8 cellular contexts compared by ENCODE assay signal in the genomic region with DNA sequence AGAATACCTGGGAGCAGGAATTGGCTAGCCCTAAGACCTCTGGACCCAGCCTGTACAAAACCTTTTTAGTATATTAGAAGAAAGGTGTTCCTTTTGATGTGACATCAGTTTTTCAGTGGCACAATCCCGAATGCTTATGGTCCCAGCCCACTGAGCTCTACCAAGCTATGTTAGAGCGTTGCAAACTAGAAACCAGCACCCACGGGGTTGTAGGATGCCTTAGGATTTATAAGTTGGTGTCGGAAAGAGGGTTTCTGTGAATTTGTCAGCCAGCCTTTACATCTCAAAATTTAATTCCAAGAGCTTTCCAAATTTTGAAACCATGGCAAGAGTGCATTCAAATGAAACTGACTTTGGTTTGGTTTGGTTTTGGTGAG. TPM values are rescaled to one million over a fixed set of nuclear protein-coding genes. Genes with fewer than 3 reads are reported as not detected.
A peak's percentile ranks its signal among the peaks of the same experiment; 100 is the strongest.
DNase-seq lines count a peak whose midpoint lies in the region; TF ChIP-seq lines count a peak whose summit lies in the region.

No MANE protein-coding gene starts in this region.

- peaks cover 50% of the 10 kb centered on the region for H3K79me2 ChIP-seq in GM23248 (ENCODE audit: insufficient read depth)
- peaks cover 45% of the 10 kb centered on the region for H3K79me2 ChIP-seq in Loucy (ENCODE audit: insufficient read depth, low read length)

- peak overlapping the region; percentile 85 for H3K4me3 Mint-ChIP-seq in neural crest cell

- H3F3A ChIP-seq in GM23248 (ENCODE audit: insufficient read depth) (peaks cover 9% of the 10 kb centered on the region), Loucy (ENCODE audit: low read depth) (no peaks in the 10 kb centered on the region)

- H3K27me3 Mint-ChIP-seq in neural crest cell (ENCODE audit: low read depth) = peaks cover 34% of the 10 kb centered on the region

- H3K4me1 ChIP-seq in ES-I3 (ENCODE audit: insufficient read depth, low read length) = peaks cover 5% of the 10 kb centered on the region; the same call in 1 of the 2 replicates
- H3K4me1 ChIP-seq in GM23248 (ENCODE audit: insufficient read depth) = peaks cover 32% of the 10 kb centered on the region
- peaks cover 41% of the 10 kb centered on the region for H3K4me1 ChIP-seq in Loucy (ENCODE audit: insufficient read depth, low read length, poor library complexity, severe bottlenecking)
- peaks cover 17% of the 10 kb centered on the region for H3K4me1 ChIP-seq in endocrine pancreas (ENCODE audit: control insufficient read depth, insufficient read depth, low read length)

- H3K36me3 ChIP-seq in ES-I3 (ENCODE audit: insufficient read depth, low read length) (peaks cover 3% of the 10 kb centered on the region), GM23248 (ENCODE audit: low read depth) (peaks cover 21% of the 10 kb centered on the region), Loucy (ENCODE audit: insufficient read depth, low read length) (peaks cover 5% of the 10 kb centered on the region), endocrine pancreas (ENCODE audit: control insufficient read depth, insufficient read depth, low read length) (no peaks in the 10 kb centered on the region)

- H3K9me3 Mint-ChIP-seq in neural crest cell = no peaks in the 10 kb centered on the region

- H3K4me3 ChIP-seq in GM23248 (peak overlapping the region; percentile 96), Loucy (ENCODE audit: low read length, poor library complexity, severe bottlenecking) (peak overlapping the region; percentile 97), endocrine pancreas (ENCODE audit: control insufficient read depth, insufficient read depth, low read length) (peak overlapping the region; percentile 84)

- 0 to 5% methylated on average over 4 of the region's 4 CpGs for WGBS in GM23248 (ENCODE audit: low coverage in 1 of 2, low lambda C conversion rate in 2 of 2, missing lambda C conversion rate in 2 of 2), 2 experiments

- no peak overlapping the region for H3K27ac ChIP-seq in GM23248

- H2AFZ ChIP-seq in GM23248 = peak overlapping the region; percentile 91
- H2AFZ ChIP-seq in Loucy (ENCODE audit: low read length) = peak overlapping the region; percentile 87

- in situ Hi-C loops in GM23248 (cut with MboI) = no loop called here

- peak overlapping the region; percentile 88 for H3K4me2 ChIP-seq in GM23248 (ENCODE audit: unreplicated experiment)
- H3K4me2 ChIP-seq in Loucy (ENCODE audit: low read depth, low read length, poor library complexity, severe bottlenecking) = peak overlapping the region; percentile 81

- H3K9me3 ChIP-seq in ES-I3 (ENCODE audit: control insufficient read depth, insufficient read depth, low read length) (no peaks in the 10 kb centered on the region), GM23248 (ENCODE audit: low read depth) (no peaks in the 10 kb centered on the region), Loucy (ENCODE audit: insufficient read depth, low read depth, low read length) (no peaks in the 10 kb centered on the region), endocrine pancreas (ENCODE audit: control insufficient read depth, low read length) (no peaks in the 10 kb centered on the region)

- H3K27me3 ChIP-seq in GM23248 (replicated peaks; ENCODE audit: insufficient read depth) (0 out of 2 replicates have a peak, but pooled peaks cover under 1% of the 10 kb centered on the region), Loucy (ENCODE audit: insufficient read depth, low read length, poor library complexity, severe bottlenecking) (peaks cover 12% of the 10 kb centered on the region), endocrine pancreas (ENCODE audit: control insufficient read depth, insufficient read depth, low read length) (no peaks in the 10 kb centered on the region)

- H3K9ac ChIP-seq in ES-I3 (ENCODE audit: low read depth, low read length) (peak overlapping the region; percentile 63; the same call in 1 of the 2 replicates), GM23248 (peak overlapping the region; percentile 59), Loucy (ENCODE audit: low read depth, low read length, poor library complexity, severe bottlenecking) (peak overlapping the region; percentile 7), endocrine pancreas (ENCODE audit: control insufficient read depth, insufficient read depth, low read length) (peak overlapping the region; percentile 50)

- H3K36me3 Mint-ChIP-seq in neural crest cell (ENCODE audit: low read depth) = peaks cover 5% of the 10 kb centered on the region

- H4K20me1 ChIP-seq in GM23248 (ENCODE audit: insufficient read depth) (peaks cover 14% of the 10 kb centered on the region), Loucy (ENCODE audit: insufficient read depth, low read length, poor library complexity, severe bottlenecking) (peaks cover 42% of the 10 kb centered on the region)

- H3K9me2 ChIP-seq in GM23248 (ENCODE audit: insufficient read depth) (no peaks in the 10 kb centered on the region), Loucy (replicated peaks; ENCODE audit: low read depth, low read length) (no peaks in the 10 kb centered on the region)

- no peak for TF ChIP-seq CTCF in Loucy (conservative IDR thresholded peaks at IDR 0.05; ENCODE audit: low read length)
- TF ChIP-seq CTCF in neural crest cell (conservative IDR thresholded peaks at IDR 0.05) = no peak

- DNase-seq in GM23248 (no peak), neural crest cell (ENCODE audit: low read depth, low spot score) (no peak), hippocampal formation (lab: John Stamatoyannopoulos, UW) (no peak), DMS79 (lab: John Stamatoyannopoulos, UW) (no peak), NCI-H187 treated with DMSO at 0.1 percent for 48 hours (lab: John Stamatoyannopoulos, UW) (no peak)

- peaks cover 18% of the 10 kb centered on the region for H3K4me1 Mint-ChIP-seq in neural crest cell

- H3K27ac Mint-ChIP-seq in neural crest cell (ENCODE audit: unreplicated experiment) = no peak overlapping the region

RNA-seq across cellular contexts. Expression of gene LMAN1, which starts 0.5 kb away (rescaled TPM):
- total RNA-seq in GM23248 (2014; rRNA removed; shearing (Covaris generic)) = 166 and 193 TPM in 2 replicates
- polyA plus RNA-seq in GM23248 (2016; fragmentation: Nextera tagmentation; extraction: Ambion mirVana) = 120 and 127 TPM in 2 replicates
- 54.8 and 55.3 TPM in 2 replicates for total RNA-seq in neural crest cell

RNA-seq across cellular contexts. Expression of gene CPLX4, which starts 41.1 kb away (rescaled TPM):
- total RNA-seq in GM23248 (2014; rRNA removed; shearing (Covaris generic)) = not detected in 2 replicates
- not detected in 2 replicates for polyA plus RNA-seq in GM23248 (2016; fragmentation: Nextera tagmentation; extraction: Ambion mirVana)
- total RNA-seq in neural crest cell = not detected in 2 replicates

Comparison
In these comparisons a context has a peak if more than half of its experiments do, and no peak if none do; other contexts are left out.
1. H3K9ac ChIP-seq: peak in every context shown above with its lines; median percentile 63 in ES-I3; 59 in GM23248; 50 in endocrine pancreas; 7 in Loucy.